In the genomic region with DNA sequence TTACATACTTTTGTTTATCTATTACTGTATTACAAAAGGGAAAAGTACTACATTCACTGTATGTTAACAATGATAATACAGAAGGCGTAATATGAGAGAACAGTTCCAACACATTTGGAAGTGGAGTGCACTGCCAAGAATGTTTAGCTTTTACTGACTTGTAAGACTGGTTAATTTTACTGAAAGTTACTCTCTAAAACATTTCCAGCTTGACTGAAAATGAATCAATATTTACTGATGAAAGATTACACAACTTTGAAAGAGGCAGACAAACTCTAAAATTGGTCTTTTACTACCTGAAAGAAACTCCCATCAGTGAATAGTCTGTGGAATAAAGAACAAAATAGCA, we compare ENCODE assay signal across 23 cellular contexts.
"Had no signal": no experiment of that assay in that cellular context is flagged by ENCODE, and none has a peak within 500 bp of the region (broad histone marks: within the 10 kb centered on the region; RNA-seq: fewer than 3 reads in every experiment).

No MANE protein-coding gene starts in this region.

- DNase-seq: activated CD4-positive, alpha-beta T cell treated with anti-CD3 and anti-CD28 coated beads for 48 hours; activated CD4-positive, alpha-beta T cell treated with anti-CD3 and anti-CD28 coated beads, Interleukin-2, amount 50 U/mL, for 4 hours; activated CD4-positive, CD25-positive, alpha-beta regulatory T cell treated with anti-CD3 and anti-CD28 coated beads, Interleukin-2, amount 50 U/mL, for 72 hours; activated CD8-positive, alpha-beta memory T cell treated with anti-CD3 and anti-CD28 coated beads, Interleukin-2, amount 50 U/mL, for 48 hours; activated CD8-positive, alpha-beta T cell treated with anti-CD3 and anti-CD28 coated beads, Interleukin-2, amount 10 ng/mL, durations not matched to agents 7 days and 5 days; activated naive CD4-positive, alpha-beta T cell treated with anti-CD3 and anti-CD28 coated beads, Interleukin-2, amount 50 U/mL, for 16 hours; activated naive CD8-positive, alpha-beta T cell treated with anti-CD3 and anti-CD28 coated beads, Interleukin-2, amount 10 ng/mL, durations not matched to agents 7 days and 5 days; activated T-cell treated with anti-CD3 and anti-CD28 coated beads, Interleukin-2, amount 50 U/mL, for 1 hour; adrenal gland; anterior cingulate cortex; caudate nucleus; Kasumi-1; NCI-H1048; NCI-H187 treated with DMSO at 0.1 percent for 48 hours; NCI-H2107; NCI-H226; NCI-H526; NK-92 treated with Interleukin-12 subunit alpha and Interleukin-12 subunit beta, amount 100 ng/mL, for 24 hours; OCI-M1; Peyer's patch; Right ventricle myocardium superior had no signal

- ATAC-seq: activated CD8-positive, alpha-beta T cell treated with anti-CD3 and anti-CD28 coated beads, Interleukin-2, amount 10 ng/mL, durations not matched to agents 7 days and 5 days; K562; WTC11 had no signal
